Comparison of ENCODE assay signal across 10 cellular contexts in the genomic region with DNA sequence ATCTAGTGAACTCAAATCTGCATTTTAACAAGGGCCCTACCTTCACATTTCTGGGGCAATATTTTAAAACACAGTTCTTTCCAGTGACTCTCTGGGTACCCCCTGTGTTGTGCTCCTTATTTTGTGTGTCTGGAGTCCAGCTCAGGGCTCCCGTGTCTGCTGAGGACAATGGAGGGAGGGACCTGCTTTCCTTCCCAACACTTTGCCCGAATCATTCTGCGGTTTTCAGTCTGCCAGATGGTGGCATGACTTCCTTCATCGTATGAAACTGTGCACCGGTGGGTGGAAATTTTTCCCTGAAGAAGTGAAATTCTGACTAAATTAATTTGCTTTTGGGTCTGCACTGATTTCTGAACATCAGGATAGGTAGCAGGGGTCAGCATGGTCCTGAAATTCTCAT.
A peak's percentile ranks its signal among the peaks of the same experiment; 100 is the strongest.
DNase-seq lines count a peak whose midpoint lies in the region; ATAC-seq and TF ChIP-seq lines count a peak whose summit lies in the region.
"Had no signal": no experiment of that assay in that cellular context is flagged by ENCODE, and none has a peak within 500 bp of the region (broad histone marks: within the 10 kb centered on the region; RNA-seq: fewer than 3 reads in every experiment).

No MANE protein-coding gene starts in this region.

- H3K27me3 ChIP-seq in suprapubic skin (no peaks in the 10 kb centered on the region), breast epithelium (no peaks in the 10 kb centered on the region)
- H3K27me3 ChIP-seq: dorsolateral prefrontal cortex had no signal

- no peak for TF ChIP-seq POLR2A in suprapubic skin (IDR thresholded peaks at IDR 0.05)
- TF ChIP-seq POLR2A in breast epithelium (IDR thresholded peaks at IDR 0.05): no peak

- ATAC-seq in activated T-helper 17 cell treated with anti-CD3 and anti-CD28 coated beads, Interleukin-2, amount 50 U/mL, for 72 hours (replicated peaks): peak; percentile 19
- no peak for ATAC-seq in GM19351 (IDR thresholded peaks at IDR 0.05; ENCODE audit: unreplicated experiment)

- H3K9me3 ChIP-seq in suprapubic skin (no peaks in the 10 kb centered on the region), breast epithelium (no peaks in the 10 kb centered on the region)

- H3K4me3 ChIP-seq in suprapubic skin (peak overlapping the region; percentile 1), breast epithelium (peak overlapping the region in 1 of 3 donors; percentile 31)

- H3K27me3 Mint-ChIP-seq in activated naive CD4-positive, alpha-beta T cell treated with anti-CD3 and anti-CD28 coated beads for 36 hours (ENCODE audit: low read depth): no peaks in the 10 kb centered on the region
- H3K27me3 Mint-ChIP-seq in activated T-helper 17 cell treated with anti-CD3 and anti-CD28 coated beads, Interleukin-2, amount 50 U/mL, for 72 hours: no peaks in the 10 kb centered on the region

- H3K27ac ChIP-seq in suprapubic skin (peak overlapping the region; percentile 48), breast epithelium (peak overlapping the region in 1 of 2 donors; percentile 55)

- DNase-seq in activated naive CD4-positive, alpha-beta T cell treated with anti-CD3 and anti-CD28 coated beads for 36 hours: peak; percentile 10
- DNase-seq in activated naive CD4-positive, alpha-beta T cell treated with Interleukin-2 at 50 U/mL for 16 hours: no peak
- DNase-seq in NCI-H2107 treated with DMSO at 0.1 percent for 48 hours (lab: John Stamatoyannopoulos, UW; ENCODE audit: unreplicated experiment) (peak; percentile 69), suprapubic skin (ENCODE audit: low spot score in 2 of 2) (no peak), breast epithelium (ENCODE audit: low spot score in 2 of 2) (no peak), GM20000 (ENCODE audit: low spot score) (no peak)
- DNase-seq: dorsolateral prefrontal cortex, occipital lobe had no signal

- H3K36me3 ChIP-seq in suprapubic skin: no peaks in the 10 kb centered on the region
- no peaks in the 10 kb centered on the region for H3K36me3 ChIP-seq in breast epithelium

- H3K9me3 Mint-ChIP-seq in activated naive CD4-positive, alpha-beta T cell treated with anti-CD3 and anti-CD28 coated beads for 36 hours: no peaks in the 10 kb centered on the region
- no peaks in the 10 kb centered on the region for H3K9me3 Mint-ChIP-seq in activated T-helper 17 cell treated with anti-CD3 and anti-CD28 coated beads, Interleukin-2, amount 50 U/mL, for 72 hours

- H3K4me1 Mint-ChIP-seq in activated naive CD4-positive, alpha-beta T cell treated with anti-CD3 and anti-CD28 coated beads for 36 hours (ENCODE audit: low read depth): peaks cover 15% of the 10 kb centered on the region
- H3K4me1 Mint-ChIP-seq in activated T-helper 17 cell treated with anti-CD3 and anti-CD28 coated beads, Interleukin-2, amount 50 U/mL, for 72 hours: no peaks in the 10 kb centered on the region

- CTCF ChIA-PET in activated naive CD4-positive, alpha-beta T cell treated with anti-CD3 and anti-CD28 coated beads for 36 hours (lab: Charles Lee): interaction anchor here (1.1 kb wide), 2 partner anchors 34 to 104 kb away, joined by 4 read pairs; no protein-coding TSS in a partner anchor

- H3K36me3 Mint-ChIP-seq in activated naive CD4-positive, alpha-beta T cell treated with anti-CD3 and anti-CD28 coated beads for 36 hours (ENCODE audit: low read depth): no peaks in the 10 kb centered on the region
- no peaks in the 10 kb centered on the region for H3K36me3 Mint-ChIP-seq in activated T-helper 17 cell treated with anti-CD3 and anti-CD28 coated beads, Interleukin-2, amount 50 U/mL, for 72 hours (ENCODE audit: low read depth)

- no peak for TF ChIP-seq CTCF in suprapubic skin (IDR thresholded peaks at IDR 0.05)
- TF ChIP-seq CTCF in breast epithelium (IDR thresholded peaks at IDR 0.05): no peak
- no peak for TF ChIP-seq CTCF in GM20000 (IDR thresholded peaks at IDR 0.05; ENCODE audit: extremely low read depth, missing control alignments)

- H3K27ac Mint-ChIP-seq in activated naive CD4-positive, alpha-beta T cell treated with anti-CD3 and anti-CD28 coated beads for 36 hours: no peak overlapping the region
- no peak overlapping the region for H3K27ac Mint-ChIP-seq in activated T-helper 17 cell treated with anti-CD3 and anti-CD28 coated beads, Interleukin-2, amount 50 U/mL, for 72 hours

- intact Hi-C loops in activated naive CD4-positive, alpha-beta T cell treated with anti-CD3 and anti-CD28 coated beads for 36 hours (cut with micrococcal nuclease): no loop called here
- intact Hi-C loops in breast epithelium (cut with DNase I; ENCODE audit: low total_unique reads): no loop called here

- WGBS in suprapubic skin: 79% methylated on average over 5 of the region's 5 CpGs

- TF ChIP-seq EP300 in suprapubic skin (IDR thresholded peaks at IDR 0.05): no peak

- peaks cover 28% of the 10 kb centered on the region for H3K4me1 ChIP-seq in suprapubic skin
- no peaks in the 10 kb centered on the region for H3K4me1 ChIP-seq in breast epithelium

- H3K4me3 Mint-ChIP-seq in activated naive CD4-positive, alpha-beta T cell treated with anti-CD3 and anti-CD28 coated beads for 36 hours: peak overlapping the region; percentile 47
- peak overlapping the region; percentile 50 for H3K4me3 Mint-ChIP-seq in activated T-helper 17 cell treated with anti-CD3 and anti-CD28 coated beads, Interleukin-2, amount 50 U/mL, for 72 hours

Comparison
In these comparisons a context has a peak if more than half of its experiments do, and no peak if none do; other contexts are left out.
1. DNase-seq: peak in activated naive CD4-positive, alpha-beta T cell treated with anti-CD3 and anti-CD28 coated beads for 36 hours (single experiment) and NCI-H2107 treated with DMSO at 0.1 percent for 48 hours (single experiment); none in activated naive CD4-positive, alpha-beta T cell treated with Interleukin-2 at 50 U/mL for 16 hours (single experiment), suprapubic skin (0 of 2), breast epithelium (0 of 2) and GM20000 (single experiment).